Comparison of ENCODE assay signal across 34 cellular contexts in genomic region chr1:221775206-221775605, GRCh38. TPM values are rescaled to one million over a fixed set of nuclear protein-coding genes. Genes with fewer than 3 reads are reported as not detected.
DNase-seq lines count a peak whose midpoint lies in the region; ATAC-seq and TF ChIP-seq lines count a peak whose summit lies in the region.
"Had no signal": no experiment of that assay in that cellular context is flagged by ENCODE, and none has a peak within 500 bp of the region (broad histone marks: within the 10 kb centered on the region; RNA-seq: fewer than 3 reads in every experiment).

No MANE protein-coding gene starts in this region.

- H3K27me3 Mint-ChIP-seq in T-helper 1 cell treated with Interleukin-12 subunit alpha and Interleukin-12 subunit beta and Interleukin-4 antibody, amounts not matched to agents 30 μg/mL and 1 μg/mL, for 36 hours (ENCODE audit: low read depth), result no peaks in the 10 kb centered on the region
- no peaks in the 10 kb centered on the region for H3K27me3 Mint-ChIP-seq in activated B cell treated with CpG ODN at 0.5 μM for 24 hours
- H3K27me3 Mint-ChIP-seq: activated CD4-positive, alpha-beta memory T cell treated with anti-CD3 and anti-CD28 coated beads, Interleukin-2, amount 10 ng/mL, durations not matched to agents 7 days and 5 days; naive B cell; progenitor cell of endocrine pancreas; type B pancreatic cell had no signal

- H3K27ac Mint-ChIP-seq in T-helper 1 cell treated with Interleukin-12 subunit alpha and Interleukin-12 subunit beta and Interleukin-4 antibody, amounts not matched to agents 30 μg/mL and 1 μg/mL, for 36 hours, result peak overlapping the region; percentile 81
- H3K27ac Mint-ChIP-seq in activated B cell treated with CpG ODN at 0.5 μM for 24 hours, result peak overlapping the region; percentile 95
- H3K27ac Mint-ChIP-seq: activated CD4-positive, alpha-beta memory T cell treated with anti-CD3 and anti-CD28 coated beads, Interleukin-2, amount 10 ng/mL, durations not matched to agents 7 days and 5 days; brain; CD14-positive monocyte; HFFc6; progenitor cell of endocrine pancreas; type B pancreatic cell had no signal

- CTCF ChIA-PET in activated B cell treated with CpG ODN at 0.5 μM for 24 hours (lab: Charles Lee), result interaction anchor here (1.2 to 4.4 kb wide), 4 partner anchors 32 to 296 kb away, joined by 3 to 24 read pairs (median 4); no protein-coding TSS in a partner anchor

- peaks cover 4% of the 10 kb centered on the region for H3K36me3 Mint-ChIP-seq in T-helper 1 cell treated with Interleukin-12 subunit alpha and Interleukin-12 subunit beta and Interleukin-4 antibody, amounts not matched to agents 30 μg/mL and 1 μg/mL, for 36 hours (ENCODE audit: low read depth)
- no peaks in the 10 kb centered on the region for H3K36me3 Mint-ChIP-seq in activated B cell treated with CpG ODN at 0.5 μM for 24 hours (ENCODE audit: low read depth)
- H3K36me3 Mint-ChIP-seq: brain, CD14-positive monocyte, naive B cell, type B pancreatic cell had no signal

- no peak for TF ChIP-seq CTCF in C4-2B (conservative IDR thresholded peaks at IDR 0.05)
- no peak for TF ChIP-seq CTCF in activated B cell treated with CpG ODN at 0.5 μM for 24 hours (IDR thresholded peaks at IDR 0.05)

- peaks cover 61% of the 10 kb centered on the region for H3K4me1 Mint-ChIP-seq in T-helper 1 cell treated with Interleukin-12 subunit alpha and Interleukin-12 subunit beta and Interleukin-4 antibody, amounts not matched to agents 30 μg/mL and 1 μg/mL, for 36 hours (ENCODE audit: low read depth)
- peaks cover 63% of the 10 kb centered on the region for H3K4me1 Mint-ChIP-seq in activated B cell treated with CpG ODN at 0.5 μM for 24 hours
- H3K4me1 Mint-ChIP-seq: brain had no signal

- ATAC-seq in activated B cell treated with CpG ODN at 0.5 μM for 24 hours (ENCODE audit: low read depth), result no peak
- ATAC-seq: lower lobe of right lung, sciatic nerve had no signal

- H3K9me3 Mint-ChIP-seq in T-helper 1 cell treated with Interleukin-12 subunit alpha and Interleukin-12 subunit beta and Interleukin-4 antibody, amounts not matched to agents 30 μg/mL and 1 μg/mL, for 36 hours, result no peaks in the 10 kb centered on the region
- no peaks in the 10 kb centered on the region for H3K9me3 Mint-ChIP-seq in activated B cell treated with CpG ODN at 0.5 μM for 24 hours
- H3K9me3 Mint-ChIP-seq: activated CD4-positive, alpha-beta memory T cell treated with anti-CD3 and anti-CD28 coated beads, Interleukin-2, amount 10 ng/mL, durations not matched to agents 7 days and 5 days; CD14-positive monocyte; HFFc6; naive B cell; type B pancreatic cell had no signal

- POLR2A ChIA-PET in activated B cell treated with CpG ODN at 0.5 μM for 24 hours (lab: Charles Lee), result interaction anchor here (0.6 to 8.7 kb wide), 8 partner anchors 18 to 68 kb away, joined by 3 to 229 read pairs (median 41); partner anchors contain the start of gene DUSP10

- intact Hi-C loops in activated B cell treated with CpG ODN at 0.5 μM for 24 hours (cut with micrococcal nuclease), result loop anchor here (5.0 kb wide), 2 partner anchors 898 to 1683 kb away; partner anchors contain the start of genes HLX and IARS2

- peak overlapping the region; percentile 50 for H3K4me3 Mint-ChIP-seq in T-helper 1 cell treated with Interleukin-12 subunit alpha and Interleukin-12 subunit beta and Interleukin-4 antibody, amounts not matched to agents 30 μg/mL and 1 μg/mL, for 36 hours
- no peak overlapping the region for H3K4me3 Mint-ChIP-seq in activated B cell treated with CpG ODN at 0.5 μM for 24 hours
- H3K4me3 Mint-ChIP-seq: activated CD4-positive, alpha-beta memory T cell treated with anti-CD3 and anti-CD28 coated beads, Interleukin-2, amount 10 ng/mL, durations not matched to agents 7 days and 5 days; brain; CD14-positive monocyte; HFFc6; type B pancreatic cell had no signal

- DNase-seq in T-helper 1 cell (no peak), activated B cell treated with CpG ODN at 0.5 μM for 24 hours (no peak), kidney glomerular epithelial cell (lab: John Stamatoyannopoulos, UW) (peak; percentile 8), NCI-H748 (lab: John Stamatoyannopoulos, UW; ENCODE audit: unreplicated experiment) (no peak), SKM-1 treated with dmso at 0.1 percent for 144 hours (lab: John Stamatoyannopoulos, UW; ENCODE audit: unreplicated experiment) (no peak), NCI-H2171 (lab: John Stamatoyannopoulos, UW) (no peak)
- DNase-seq: 8988T; activated CD4-positive, alpha-beta memory T cell treated with anti-CD3 and anti-CD28 coated beads, Interleukin-2, amount 10 ng/mL, durations not matched to agents 7 days and 5 days; activated gamma-delta T cell treated with Interleukin-2 at 50 U/mL for 16 hours; amniotic stem cell; Calu3; cerebellar nuclear complex; DND-41; dorsolateral prefrontal cortex; GF-D8; HFFc6; lower lobe of right lung; midbrain; naive B cell; NCI-H146; NCI-H2107; NCI-H446; NCI-H774; SHP77 treated with DMSO at 0.1 percent for 48 hours; stimulated activated CD4-positive, alpha-beta T cell treated with anti-CD3 and anti-CD28 coated beads, Interleukin-12 subunit alpha, Interleukin-12 subunit beta, amount 100 ng/mL, for 4 hours; stimulated activated CD4-positive, alpha-beta T cell treated with anti-CD3 and anti-CD28 coated beads, Interleukin-2, amount 100 ng/mL, for 48 hours; SW 1271 had no signal

- peak overlapping the region; percentile 32; the same call in 1 of the 2 replicates for H3K27ac ChIP-seq in C4-2B
- H3K27ac ChIP-seq: dorsolateral prefrontal cortex, lower lobe of right lung had no signal

RNA-seq across cellular contexts. Expression of gene DUSP10, which starts 33.3 kb away (rescaled TPM):
- 36.6 and 39.5 TPM in 2 replicates for total RNA-seq in activated B cell treated with CpG ODN at 0.5 μM for 24 hours
